ENCODE assay signal across 15 cellular contexts in the genomic region with DNA sequence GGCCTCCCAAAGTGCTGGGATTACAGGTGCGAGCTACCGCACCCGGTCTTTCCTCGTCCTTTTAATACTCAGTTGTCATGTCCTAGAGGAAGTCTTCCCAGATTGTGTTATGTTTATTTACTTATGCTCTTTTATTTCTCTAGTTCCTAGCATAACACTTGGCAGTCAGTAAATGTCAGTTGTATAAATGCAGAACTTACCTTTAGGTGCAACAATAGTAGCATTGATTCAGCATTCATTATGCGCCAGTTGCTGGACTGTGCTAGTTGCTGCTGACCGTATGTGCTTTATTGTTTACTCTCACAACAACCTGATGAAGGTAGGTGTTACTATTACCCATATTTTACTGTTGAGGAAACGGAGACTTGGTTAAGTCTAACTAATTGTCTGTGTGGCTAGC. TPM values are rescaled to one million over a fixed set of nuclear protein-coding genes. Genes with fewer than 3 reads are reported as not detected.
DNase-seq lines count a peak whose midpoint lies in the region; FAIRE-seq and TF ChIP-seq lines count a peak whose summit lies in the region.
"Had no signal": no experiment of that assay in that cellular context is flagged by ENCODE, and none has a peak within 500 bp of the region (broad histone marks: within the 10 kb centered on the region; RNA-seq: fewer than 3 reads in every experiment).

No MANE protein-coding gene starts in this region.

- H3K4me2 ChIP-seq in trophoblast cell (ENCODE audit: low read length): no peak overlapping the region
- no peak overlapping the region for H3K4me2 ChIP-seq in Karpas-422 (ENCODE audit: low read depth, low read length, poor library complexity, severe bottlenecking)

- FAIRE-seq in GM12891 (lab: Jason Lieb, UNC): peak; percentile 33
- FAIRE-seq: D721Med had no signal

- no peaks in the 10 kb centered on the region for H3K9me3 ChIP-seq in colonic mucosa
- no peaks in the 10 kb centered on the region for H3K9me3 ChIP-seq in trophoblast cell (ENCODE audit: insufficient read depth, low read depth, low read length)
- no peaks in the 10 kb centered on the region for H3K9me3 ChIP-seq in Karpas-422 (ENCODE audit: low read length)
- no peaks in the 10 kb centered on the region for H3K9me3 ChIP-seq in Caco-2
- H3K9me3 ChIP-seq: HAP-1 had no signal

- H2AK5ac ChIP-seq in trophoblast cell (ENCODE audit: low read length): no peak overlapping the region

- H3K27me3 ChIP-seq in colonic mucosa (no peaks in the 10 kb centered on the region), trophoblast cell (ENCODE audit: insufficient read depth, low read length) (no peaks in the 10 kb centered on the region), Karpas-422 (ENCODE audit: low read length) (no peaks in the 10 kb centered on the region), Caco-2 (replicated peaks; ENCODE audit: control insufficient read depth, insufficient read depth, low read length) (no peaks in the 10 kb centered on the region)

- CTCF ChIA-PET in Caco-2 (lab: Charles Lee): interaction anchor here (0.6 to 1.1 kb wide), 2 partner anchors 19 to 105 kb away, joined by 3 read pairs; no protein-coding TSS in a partner anchor

- WGBS in trophoblast cell (ENCODE audit: extremely low coverage, insufficient coverage, insufficient read length): no CpG with 5 or more reads among the region's 7 CpGs

- intact Hi-C loops in colonic mucosa (cut with DNase I) (no loop called here), Caco-2 (cut with micrococcal nuclease; ENCODE audit: unreplicated experiment) (no loop called here)

- H3K9me3 Mint-ChIP-seq in Caco-2 (ENCODE audit: unreplicated experiment): no peaks in the 10 kb centered on the region
- H3K9me3 Mint-ChIP-seq: CD4-positive, alpha-beta memory T cell had no signal

- no peaks in the 10 kb centered on the region for H3K27me3 Mint-ChIP-seq in Caco-2 (ENCODE audit: insufficient read depth, unreplicated experiment)
- H3K27me3 Mint-ChIP-seq: B cell; CD4-positive, alpha-beta memory T cell had no signal

- H3K4me3 ChIP-seq in colonic mucosa (no peak overlapping the region), trophoblast cell (ENCODE audit: low read depth, low read length) (no peak overlapping the region), Karpas-422 (ENCODE audit: low read length) (no peak overlapping the region), Caco-2 (ENCODE audit: low read depth, low read length) (no peak overlapping the region)
- H3K4me3 ChIP-seq: HAP-1 had no signal

- H2AFZ ChIP-seq in trophoblast cell (ENCODE audit: insufficient read depth, low read length, poor library complexity) (no peak overlapping the region), Karpas-422 (ENCODE audit: low read length) (no peak overlapping the region)

- POLR2A ChIA-PET in Caco-2 (lab: Charles Lee): no interaction called here

- H3K18ac ChIP-seq in trophoblast cell (ENCODE audit: low read length): no peak overlapping the region

- no peak overlapping the region for H4K12ac ChIP-seq in trophoblast cell (ENCODE audit: low read depth, low read length)

- no peak overlapping the region for H3K23ac ChIP-seq in trophoblast cell (ENCODE audit: low read length)

- H3K79me1 ChIP-seq in trophoblast cell (ENCODE audit: low read length): peaks cover 2% of the 10 kb centered on the region

- no peak overlapping the region for H2BK120ac ChIP-seq in trophoblast cell (ENCODE audit: insufficient read depth, low read length, poor library complexity)

- H3K27ac ChIP-seq in colonic mucosa (peak overlapping the region; percentile 27), trophoblast cell (ENCODE audit: low read depth, low read length) (no peak overlapping the region), Karpas-422 (ENCODE audit: low read length) (no peak overlapping the region)

- no peak overlapping the region for H4K8ac ChIP-seq in trophoblast cell (ENCODE audit: low read depth, low read length)

- no peak overlapping the region for H2BK5ac ChIP-seq in trophoblast cell (ENCODE audit: low read depth, low read length, poor library complexity)

- no TSS peak for BruUV-seq in Caco-2 (replicated peaks; lab: Mats Ljungman, UMichigan)

- no peak overlapping the region for H3K9ac ChIP-seq in colonic mucosa (ENCODE audit: low read depth in 2 of 2, low read length in 2 of 2)
- H3K9ac ChIP-seq in trophoblast cell (ENCODE audit: low read length): no peak overlapping the region
- H3K9ac ChIP-seq in Karpas-422 (ENCODE audit: low read length): no peak overlapping the region

- DNase-seq in GM12891 (ENCODE audit: insufficient read length, low spot score) (no peak), NCI-H526 (lab: John Stamatoyannopoulos, UW) (peak; percentile 35 to 51), colonic mucosa (peak; percentile 36), trophoblast cell (no peak), Karpas-422 (no peak), erythroblast (lab: John Stamatoyannopoulos, UW) (no peak), DMS53 treated with DMSO at 0.1 percent for 48 hours (lab: John Stamatoyannopoulos, UW; ENCODE audit: unreplicated experiment) (no peak), Caco-2 (no peak)
- DNase-seq: C1 segment of cervical spinal cord; CD4-positive, alpha-beta memory T cell; GF-D8; GOT3 had no signal

- peaks cover 16% of the 10 kb centered on the region for H3K36me3 Mint-ChIP-seq in Caco-2 (ENCODE audit: insufficient read depth, unreplicated experiment)

- H3K4me1 Mint-ChIP-seq in Caco-2 (ENCODE audit: low read depth, unreplicated experiment): peaks cover 24% of the 10 kb centered on the region

- H3K14ac ChIP-seq in trophoblast cell (ENCODE audit: low read length): no peak overlapping the region

- H3K4me1 ChIP-seq in colonic mucosa (no peaks in the 10 kb centered on the region), trophoblast cell (ENCODE audit: control insufficient read depth in 1 of 2, insufficient read depth in 2 of 2, low read length in 2 of 2) (peaks cover 0 to 2% of the 10 kb centered on the region in 2 experiments), Karpas-422 (ENCODE audit: low read length) (no peaks in the 10 kb centered on the region), Caco-2 (peaks cover 15% of the 10 kb centered on the region)
- H3K4me1 ChIP-seq: HAP-1 had no signal

- TF ChIP-seq POLR2A in GM12891 (IDR thresholded peaks at IDR 0.05; ENCODE audit: low read depth, low read length) (no peak), erythroblast (IDR thresholded peaks at IDR 0.05; ENCODE audit: low read length) (no peak)

- H4K91ac ChIP-seq in trophoblast cell (ENCODE audit: low read depth, low read length): no peak overlapping the region

- H3K4me3 Mint-ChIP-seq in Caco-2 (ENCODE audit: unreplicated experiment): no peak overlapping the region
- H3K4me3 Mint-ChIP-seq: B cell had no signal

- H3K27ac Mint-ChIP-seq in Caco-2 (ENCODE audit: unreplicated experiment): no peak overlapping the region
- H3K27ac Mint-ChIP-seq: B cell had no signal

- no peaks in the 10 kb centered on the region for H3K9me2 ChIP-seq in Karpas-422 (replicated peaks; ENCODE audit: insufficient read depth, low read length)

- H3K79me2 ChIP-seq in trophoblast cell (ENCODE audit: control insufficient read depth, insufficient read depth, low read length, poor library complexity) (peaks cover 6% of the 10 kb centered on the region), Karpas-422 (ENCODE audit: low read length) (peaks cover 98% of the 10 kb centered on the region)

- no peaks in the 10 kb centered on the region for H4K20me1 ChIP-seq in Karpas-422 (ENCODE audit: insufficient read depth, low read depth, low read length)

- H3K36me3 ChIP-seq in colonic mucosa (no peaks in the 10 kb centered on the region), trophoblast cell (ENCODE audit: control insufficient read depth in 1 of 2, insufficient read depth in 2 of 2, low read length in 2 of 2) (peaks cover 0 to 8% of the 10 kb centered on the region in 2 experiments), Karpas-422 (ENCODE audit: insufficient read depth, low read length) (peaks cover 18% of the 10 kb centered on the region; the same call in 1 of the 2 replicates), Caco-2 (ENCODE audit: control insufficient read depth, insufficient read depth, low read length) (no peaks in the 10 kb centered on the region)
- H3K36me3 ChIP-seq: HAP-1 had no signal

- H2BK12ac ChIP-seq in trophoblast cell (ENCODE audit: low read length): no peak overlapping the region

- TF ChIP-seq CTCF in colonic mucosa (IDR thresholded peaks at IDR 0.05) (no peak), Caco-2 (IDR thresholded peaks at IDR 0.05; ENCODE audit: insufficient read depth in 1 of 2, low read depth in 1 of 2, low read length in 1 of 2, severe bottlenecking in 1 of 2, unreplicated experiment in 1 of 2) (no peak)

- H3K4ac ChIP-seq in trophoblast cell (ENCODE audit: low read depth, low read length): peak overlapping the region; percentile 69

TF ChIP-seq in GM12891, 5 proteins besides CTCF, POLR2A, EP300 and RAD21:
- no peak for TF ChIP-seq POLR2AphosphoS5 (IDR thresholded peaks at IDR 0.05; ENCODE audit: low read depth, low read length)
- no peak for TF ChIP-seq POU2F2 (IDR thresholded peaks at IDR 0.05; ENCODE audit: low read depth, low read length)
- no peak for TF ChIP-seq TAF1 (IDR thresholded peaks at IDR 0.05; ENCODE audit: low read depth, low read length)
- no peak for TF ChIP-seq PAX5 (IDR thresholded peaks at IDR 0.05; ENCODE audit: insufficient read depth, low read length, severe bottlenecking)
- no peak for TF ChIP-seq SPI1 (IDR thresholded peaks at IDR 0.05; ENCODE audit: low read depth, low read length)

RNA-seq across cellular contexts. Expression of a gene that starts 20.8 kb away (rescaled TPM):
- 2.4 TPM for polyA plus RNA-seq in GM12891 (2012; ENCODE audit: low read depth, missing spikeins)
- total RNA-seq in colonic mucosa: 10 to 100 TPM; 25.3 to 25.9 TPM
- 18.1 and 19.6 TPM in 2 replicates for polyA plus RNA-seq in trophoblast cell (2013)
- 28.1 and 60.9 TPM in 2 replicates for total RNA-seq in Karpas-422 (2014; rRNA removed; shearing (Covaris generic); ENCODE audit: low replicate concordance)
- 43.6 and 45.0 TPM in 2 replicates for total RNA-seq in Caco-2 (2022)

Comparison
In these comparisons a context has a peak if more than half of its experiments do, and no peak if none do; other contexts are left out.
1. DNase-seq: peak in NCI-H526 (2 of 2) and colonic mucosa (single experiment); none in GM12891 (single experiment), trophoblast cell (0 of 2), Karpas-422 (single experiment), erythroblast (0 of 2), DMS53 treated with DMSO at 0.1 percent for 48 hours (single experiment) and Caco-2 (0 of 2).